Comparison of ENCODE assay signal across 8 cellular contexts in genomic region chr10:76086571-76087260, GRCh38.
DNase-seq lines count a peak whose midpoint lies in the region; ATAC-seq and TF ChIP-seq lines count a peak whose summit lies in the region.

No MANE protein-coding gene starts in this region.

- H2AFZ ChIP-seq in mammary epithelial cell (ENCODE audit: low read depth, low read length) = peak overlapping the region; percentile 14

- H3K4me3 ChIP-seq in mammary epithelial cell (replicated peaks in 1 of 3; ENCODE audit: insufficient read depth in 1 of 3, low read depth in 2 of 3, low read length in 3 of 3) (no peak overlapping the region), muscle layer of duodenum (ENCODE audit: low read depth in 1 of 2, low read length in 2 of 2) (no peak overlapping the region)

- in situ Hi-C loops in Caki2 (cut with HindIII; ENCODE audit: low pct_unique_long_range_greater_than_20kb, low sequenced_read_pairs) (no loop called here), mammary epithelial cell (cut with MboI; ENCODE audit: low sequenced_read_pairs in 2 of 2) (loop anchor here in 1 of 2 donors (10.0 kb wide), 1 partner anchor 218 kb away; no protein-coding TSS in a partner anchor)

- H3K36me3 ChIP-seq in mammary epithelial cell (ENCODE audit: insufficient read depth, low read length) (no peaks in the 10 kb centered on the region), muscle layer of duodenum (ENCODE audit: control insufficient read depth in 1 of 2, insufficient read depth in 2 of 2, low read length in 2 of 2) (no peaks in the 10 kb centered on the region)

- no TSS peak for BruUV-seq in mammary epithelial cell (replicated peaks; lab: Mats Ljungman, UMichigan)

- CTCF ChIA-PET in mammary epithelial cell (lab: Charles Lee; ENCODE audit: low non-redundant PET) = interaction anchor here (0.6 kb wide), 2 partner anchors 139 to 435 kb away, joined by 3 read pairs; no protein-coding TSS in a partner anchor

- peak; percentile 77 to 84 for TF ChIP-seq CTCF in mammary epithelial cell (conservative IDR thresholded peaks at IDR 0.05 in 1 of 2, IDR thresholded peaks at IDR 0.05 in 1 of 2; ENCODE audit: extremely low read depth in 1 of 2, insufficient read depth in 1 of 2, low read depth in 1 of 2, low read length in 2 of 2)

- H3K4me2 ChIP-seq in mammary epithelial cell (ENCODE audit: insufficient read depth, low read depth, low read length) = no peak overlapping the region

- no peak overlapping the region for H3K27ac ChIP-seq in mammary epithelial cell (ENCODE audit: insufficient read depth, low read depth, low read length)
- peak overlapping the region; percentile 16 for H3K27ac ChIP-seq in muscle layer of duodenum (ENCODE audit: low read length)

- intact Hi-C loops in mammary epithelial cell (cut with micrococcal nuclease) = loop anchor here (1.0 to 10.0 kb wide), 5 partner anchors 46 to 686 kb away; no protein-coding TSS in a partner anchor

- no peaks in the 10 kb centered on the region for H4K20me1 ChIP-seq in mammary epithelial cell (ENCODE audit: insufficient read depth, low read length)

- H3K27me3 ChIP-seq in mammary epithelial cell (ENCODE audit: insufficient read depth, low read length) = no peaks in the 10 kb centered on the region
- no peaks in the 10 kb centered on the region for H3K27me3 ChIP-seq in muscle layer of duodenum (ENCODE audit: low read depth, low read length)

- DNase-seq in Caki2 (ENCODE audit: low read depth) (peak; percentile 86), NCI-H2227 treated with DMSO at 0.1 percent for 48 hours (lab: John Stamatoyannopoulos, UW) (peak; percentile 47), mammary epithelial cell (peak; percentile 56), NCI-H1092 treated with DMSO at 0.1 percent for 48 hours (lab: John Stamatoyannopoulos, UW) (no peak), amniotic stem cell (lab: John Stamatoyannopoulos, UW) (no peak), dedifferentiated amniotic fluid mesenchymal stem cell (ENCODE audit: extremely low spot score) (no peak)

- H3K9me3 ChIP-seq in mammary epithelial cell (replicated peaks; ENCODE audit: insufficient read depth, low read length) (no peaks in the 10 kb centered on the region), muscle layer of duodenum (ENCODE audit: control insufficient read depth in 1 of 2, low read length in 2 of 2) (peaks cover 0 to 2% of the 10 kb centered on the region in 2 donors)

- ATAC-seq in GM21367 (IDR thresholded peaks at IDR 0.05; ENCODE audit: unreplicated experiment) = peak; percentile 57

- WGBS in mammary epithelial cell (ENCODE audit: low coverage, missing lambda C conversion rate) = 25% methylated on average over 11 of the region's 11 CpGs

- H3K4me1 ChIP-seq in mammary epithelial cell (ENCODE audit: insufficient read depth, low read length) = peaks cover 12% of the 10 kb centered on the region
- peaks cover 9 to 25% of the 10 kb centered on the region in 2 donors for H3K4me1 ChIP-seq in muscle layer of duodenum (ENCODE audit: control insufficient read depth in 1 of 2, insufficient read depth in 2 of 2, low read length in 2 of 2)

- H3K9ac ChIP-seq in mammary epithelial cell (ENCODE audit: insufficient read depth, low read length) = no peak overlapping the region

- dilution Hi-C loops in mammary epithelial cell (cut with HindIII; ENCODE audit: low sequenced_read_pairs) = no loop called here

- no peaks in the 10 kb centered on the region for H3K79me2 ChIP-seq in mammary epithelial cell (ENCODE audit: insufficient read depth, low read length)

Comparison
In these comparisons a context has a peak if more than half of its experiments do, and no peak if none do; other contexts are left out.
1. DNase-seq: peak in Caki2 (single experiment), NCI-H2227 treated with DMSO at 0.1 percent for 48 hours (single experiment) and mammary epithelial cell (single experiment); none in NCI-H1092 treated with DMSO at 0.1 percent for 48 hours (single experiment), amniotic stem cell (single experiment) and dedifferentiated amniotic fluid mesenchymal stem cell (single experiment).